Comparison of ENCODE assay signal across 14 cellular contexts in the genomic region with DNA sequence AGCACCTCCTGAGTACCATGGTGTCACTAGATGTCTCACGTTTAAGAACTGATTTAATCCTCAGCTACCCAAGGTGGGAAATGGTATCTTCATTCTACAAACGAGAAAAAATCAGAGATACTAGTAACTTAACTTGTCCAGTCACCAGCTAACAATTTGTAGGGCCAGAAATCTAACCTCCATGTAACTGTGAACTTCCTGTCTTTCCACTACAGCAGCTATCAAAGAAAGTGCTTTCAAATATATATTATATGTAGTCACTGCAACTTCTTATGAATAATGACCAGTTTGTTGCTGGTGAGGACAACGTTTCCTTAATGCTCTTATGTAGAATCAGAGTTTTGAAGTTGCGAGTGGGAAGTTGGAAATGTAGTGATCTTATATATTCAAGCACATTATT. TPM values are rescaled to one million over a fixed set of nuclear protein-coding genes. Genes with fewer than 3 reads are reported as not detected.
DNase-seq lines count a peak whose midpoint lies in the region; ATAC-seq and TF ChIP-seq lines count a peak whose summit lies in the region.
"Had no signal": no experiment of that assay in that cellular context is flagged by ENCODE, and none has a peak within 500 bp of the region (broad histone marks: within the 10 kb centered on the region; RNA-seq: fewer than 3 reads in every experiment).

No MANE protein-coding gene starts in this region.

- DNase-seq in activated T-cell treated with anti-CD3 and anti-CD28 coated beads, Interleukin-2, amount 50 U/mL, for 24 hours, result no peak
- no peak for DNase-seq in activated T-cell treated with anti-CD3 and anti-CD28 coated beads, Interleukin-2, amount 50 U/mL, for 48 hours
- no peak for DNase-seq in mammary epithelial cell
- no peak for DNase-seq in natural killer cell treated with Interleukin-12 subunit alpha and Interleukin-12 subunit beta and Interleukin-15 and Interleukin-18, amount 100 ng/mL, for 72 hours (ENCODE audit: low spot score)
- DNase-seq in effector CD4-positive, alpha-beta T cell, result no peak
- DNase-seq in dedifferentiated amniotic fluid mesenchymal stem cell (ENCODE audit: extremely low spot score), result no peak
- DNase-seq: activated CD8-positive, alpha-beta memory T cell treated with anti-CD3 and anti-CD28 coated beads, Interleukin-2, amount 50 U/mL, for 4 hours; GF-D8; islet precursor cell; NCI-H1694; spleen had no signal

- WGBS in mammary epithelial cell (ENCODE audit: low coverage, missing lambda C conversion rate), result 31% methylated on average over 4 of the region's 4 CpGs

- H3K79me2 ChIP-seq in Loucy (ENCODE audit: insufficient read depth, low read length) (peaks cover 65% of the 10 kb centered on the region), mammary epithelial cell (ENCODE audit: insufficient read depth, low read length) (peaks cover 66% of the 10 kb centered on the region)

- H3K4me2 ChIP-seq in Loucy (ENCODE audit: low read depth, low read length, poor library complexity, severe bottlenecking) (peak overlapping the region; percentile 89), mammary epithelial cell (ENCODE audit: insufficient read depth, low read depth, low read length) (peak overlapping the region; percentile 80)

- H3K4me3 ChIP-seq in Loucy (ENCODE audit: low read length, poor library complexity, severe bottlenecking) (peak overlapping the region; percentile 91), mammary epithelial cell (replicated peaks in 1 of 3; ENCODE audit: insufficient read depth in 1 of 3, low read depth in 2 of 3, low read length in 3 of 3) (peak overlapping the region; percentile 12 to 97 (median 58))

- H3K4me1 ChIP-seq in Loucy (ENCODE audit: insufficient read depth, low read length, poor library complexity, severe bottlenecking) (peaks cover 58% of the 10 kb centered on the region), mammary epithelial cell (ENCODE audit: insufficient read depth, low read length) (peaks cover 48% of the 10 kb centered on the region)

- H3K27ac Mint-ChIP-seq in activated T-cell treated with anti-CD3 and anti-CD28 coated beads, Interleukin-2, amount 50 U/mL, for 24 hours, result no peak overlapping the region
- H3K27ac Mint-ChIP-seq in natural killer cell treated with Interleukin-12 subunit alpha and Interleukin-12 subunit beta and Interleukin-15 and Interleukin-18, amount 100 ng/mL, for 72 hours, result peak overlapping the region; percentile 94 to 96

- CTCF ChIA-PET in mammary epithelial cell (lab: Charles Lee; ENCODE audit: low non-redundant PET), result no interaction called here

- in situ Hi-C loops in mammary epithelial cell (cut with MboI; ENCODE audit: low sequenced_read_pairs in 2 of 2), result loop anchor here in 1 of 2 donors (25.0 kb wide), 1 partner anchor 326 kb away; a partner anchor contains a TSS

- ATAC-seq in natural killer cell treated with Interleukin-12 subunit alpha and Interleukin-12 subunit beta and Interleukin-15 and Interleukin-18, amount 100 ng/mL, for 72 hours, result no peak
- no peak for ATAC-seq in GM19463 (IDR thresholded peaks at IDR 0.05; ENCODE audit: unreplicated experiment)

- intact Hi-C loops in mammary epithelial cell (cut with micrococcal nuclease), result loop anchor here (1.0 to 2.0 kb wide), 2 partner anchors 13 to 39 kb away; no protein-coding TSS in a partner anchor

- peaks cover 58% of the 10 kb centered on the region for H4K20me1 ChIP-seq in Loucy (ENCODE audit: insufficient read depth, low read length, poor library complexity, severe bottlenecking)
- no peaks in the 10 kb centered on the region for H4K20me1 ChIP-seq in mammary epithelial cell (ENCODE audit: insufficient read depth, low read length)

- no peaks in the 10 kb centered on the region for H3K27me3 ChIP-seq in Loucy (ENCODE audit: insufficient read depth, low read length, poor library complexity, severe bottlenecking)
- no peaks in the 10 kb centered on the region for H3K27me3 ChIP-seq in mammary epithelial cell (ENCODE audit: insufficient read depth, low read length)
- H3K27me3 ChIP-seq: neutrophil, spleen had no signal

- no TSS peak for BruUV-seq in mammary epithelial cell (replicated peaks; lab: Mats Ljungman, UMichigan)

- peaks cover 31% of the 10 kb centered on the region for H3K36me3 Mint-ChIP-seq in activated T-cell treated with anti-CD3 and anti-CD28 coated beads, Interleukin-2, amount 50 U/mL, for 24 hours (ENCODE audit: low read depth)
- peaks cover 7% of the 10 kb centered on the region for H3K36me3 Mint-ChIP-seq in natural killer cell treated with Interleukin-12 subunit alpha and Interleukin-12 subunit beta and Interleukin-15 and Interleukin-18, amount 100 ng/mL, for 72 hours

- no peaks in the 10 kb centered on the region for H3K36me3 ChIP-seq in Loucy (ENCODE audit: insufficient read depth, low read length)
- no peaks in the 10 kb centered on the region for H3K36me3 ChIP-seq in mammary epithelial cell (ENCODE audit: insufficient read depth, low read length)
- H3K36me3 ChIP-seq: neutrophil, spleen had no signal

- H3K27ac ChIP-seq in mammary epithelial cell (ENCODE audit: insufficient read depth, low read depth, low read length), result peak overlapping the region; percentile 82

- TF ChIP-seq CTCF in Loucy (conservative IDR thresholded peaks at IDR 0.05; ENCODE audit: low read length), result no peak
- TF ChIP-seq CTCF in mammary epithelial cell (conservative IDR thresholded peaks at IDR 0.05 in 1 of 2, IDR thresholded peaks at IDR 0.05 in 1 of 2; ENCODE audit: extremely low read depth in 1 of 2, insufficient read depth in 1 of 2, low read depth in 1 of 2, low read length in 2 of 2), result no peak

- no peaks in the 10 kb centered on the region for H3K9me2 ChIP-seq in Loucy (replicated peaks; ENCODE audit: low read depth, low read length)

- H3K9ac ChIP-seq in Loucy (ENCODE audit: low read depth, low read length, poor library complexity, severe bottlenecking) (peak overlapping the region; percentile 79), mammary epithelial cell (ENCODE audit: insufficient read depth, low read length) (peak overlapping the region; percentile 94)

- peak overlapping the region; percentile 97 for H3K4me3 Mint-ChIP-seq in activated T-cell treated with anti-CD3 and anti-CD28 coated beads, Interleukin-2, amount 50 U/mL, for 24 hours
- peak overlapping the region; percentile 99 for H3K4me3 Mint-ChIP-seq in natural killer cell treated with Interleukin-12 subunit alpha and Interleukin-12 subunit beta and Interleukin-15 and Interleukin-18, amount 100 ng/mL, for 72 hours

- peaks cover 54% of the 10 kb centered on the region for H3K4me1 Mint-ChIP-seq in activated T-cell treated with anti-CD3 and anti-CD28 coated beads, Interleukin-2, amount 50 U/mL, for 24 hours (ENCODE audit: low read depth)
- peaks cover 25 to 31% of the 10 kb centered on the region in 2 donors for H3K4me1 Mint-ChIP-seq in natural killer cell treated with Interleukin-12 subunit alpha and Interleukin-12 subunit beta and Interleukin-15 and Interleukin-18, amount 100 ng/mL, for 72 hours (ENCODE audit: low read depth in 2 of 2)

- H3F3A ChIP-seq in Loucy (ENCODE audit: low read depth), result no peaks in the 10 kb centered on the region

- no peak overlapping the region for H2AFZ ChIP-seq in Loucy (ENCODE audit: low read length)
- H2AFZ ChIP-seq in mammary epithelial cell (ENCODE audit: low read depth, low read length), result no peak overlapping the region

- no peaks in the 10 kb centered on the region for H3K9me3 Mint-ChIP-seq in activated T-cell treated with anti-CD3 and anti-CD28 coated beads, Interleukin-2, amount 50 U/mL, for 24 hours
- no peaks in the 10 kb centered on the region for H3K9me3 Mint-ChIP-seq in natural killer cell treated with Interleukin-12 subunit alpha and Interleukin-12 subunit beta and Interleukin-15 and Interleukin-18, amount 100 ng/mL, for 72 hours

- H3K27me3 Mint-ChIP-seq in activated T-cell treated with anti-CD3 and anti-CD28 coated beads, Interleukin-2, amount 50 U/mL, for 24 hours, result no peaks in the 10 kb centered on the region
- H3K27me3 Mint-ChIP-seq in natural killer cell treated with Interleukin-12 subunit alpha and Interleukin-12 subunit beta and Interleukin-15 and Interleukin-18, amount 100 ng/mL, for 72 hours, result peaks cover 2 to 3% of the 10 kb centered on the region in 2 donors

- dilution Hi-C loops in mammary epithelial cell (cut with HindIII; ENCODE audit: low sequenced_read_pairs), result no loop called here

- H3K9me3 ChIP-seq in Loucy (ENCODE audit: insufficient read depth, low read depth, low read length) (no peaks in the 10 kb centered on the region), mammary epithelial cell (replicated peaks; ENCODE audit: insufficient read depth, low read length) (no peaks in the 10 kb centered on the region)
- H3K9me3 ChIP-seq: neutrophil, spleen had no signal

RNA-seq across cellular contexts. Expression of a gene that starts 1.9 kb away (rescaled TPM):
- total RNA-seq in mammary epithelial cell, result 10 to 100 TPM; 36.3 to 38.4 TPM
- polyA plus RNA-seq in mammary epithelial cell, result 17.9 TPM
- polyA minus RNA-seq in mammary epithelial cell, result 27.6 TPM
- total RNA-seq in natural killer cell treated with Interleukin-12 subunit alpha and Interleukin-12 subunit beta and Interleukin-15 and Interleukin-18, amount 100 ng/mL, for 72 hours, result 10 to 100 TPM; 26.7 to 59.5 TPM
